In genomic region chr13:76745246-76746200, GRCh38 we compare ENCODE assay signal across 9 cellular contexts.
DNase-seq lines count a peak whose midpoint lies in the region; ATAC-seq and FAIRE-seq lines count a peak whose summit lies in the region.
"Had no signal": no experiment of that assay in that cellular context is flagged by ENCODE, and none has a peak within 500 bp of the region (broad histone marks: within the 10 kb centered on the region; RNA-seq: fewer than 3 reads in every experiment).

No MANE protein-coding gene starts in this region.

- peak; percentile 35 for DNase-seq in NAMALWA (ENCODE audit: low spot score)
- DNase-seq in mesenchymal stem cell, result peak; percentile 18
- DNase-seq in stimulated activated CD4-positive, alpha-beta T cell treated with anti-CD3 and anti-CD28 coated beads, Interleukin-1b, Interleukin-23, amount 100 ng/mL, for 48 hours, result no peak
- DNase-seq in activated naive CD4-positive, alpha-beta T cell treated with anti-CD3 and anti-CD28 coated beads, Interleukin-2, amount 10 ng/mL, durations not matched to agents 7 days and 5 days, result no peak
- no peak for DNase-seq in activated CD4-positive, alpha-beta T cell treated with anti-CD3 and anti-CD28 coated beads for 36 hours
- no peak for DNase-seq in small intestine

- ATAC-seq in GM18870 (IDR thresholded peaks at IDR 0.05; ENCODE audit: unreplicated experiment) (peak; percentile 92), HG02840 (IDR thresholded peaks at IDR 0.05; ENCODE audit: low FRiP score, unreplicated experiment) (peak; percentile 75)
- ATAC-seq in activated CD4-positive, alpha-beta T cell treated with anti-CD3 and anti-CD28 coated beads for 36 hours, result no peak

- no peak overlapping the region for H2BK12ac ChIP-seq in mesenchymal stem cell (ENCODE audit: low read length in 2 of 2)

- no peaks in the 10 kb centered on the region for H3K36me3 Mint-ChIP-seq in activated naive CD4-positive, alpha-beta T cell treated with anti-CD3 and anti-CD28 coated beads, Interleukin-2, amount 10 ng/mL, durations not matched to agents 7 days and 5 days
- H3K36me3 Mint-ChIP-seq in activated CD4-positive, alpha-beta T cell treated with anti-CD3 and anti-CD28 coated beads for 36 hours (ENCODE audit: low read depth), result no peaks in the 10 kb centered on the region

- CTCF ChIA-PET in activated naive CD4-positive, alpha-beta T cell treated with anti-CD3 and anti-CD28 coated beads, Interleukin-2, amount 10 ng/mL, durations not matched to agents 7 days and 5 days (lab: Charles Lee), result interaction anchor here (1.0 kb wide), 1 partner anchor 188 kb away, joined by 3 read pairs; no protein-coding TSS in a partner anchor
- CTCF ChIA-PET in activated CD4-positive, alpha-beta T cell treated with anti-CD3 and anti-CD28 coated beads for 36 hours (lab: Charles Lee), result no interaction called here

- no peak overlapping the region for H3K18ac ChIP-seq in mesenchymal stem cell (ENCODE audit: low read depth in 1 of 2, low read length in 2 of 2)

- no peak overlapping the region for H2BK120ac ChIP-seq in mesenchymal stem cell (ENCODE audit: low read depth, low read length)

- no peaks in the 10 kb centered on the region for H3K9me3 Mint-ChIP-seq in activated naive CD4-positive, alpha-beta T cell treated with anti-CD3 and anti-CD28 coated beads, Interleukin-2, amount 10 ng/mL, durations not matched to agents 7 days and 5 days
- peaks cover 3% of the 10 kb centered on the region for H3K9me3 Mint-ChIP-seq in activated CD4-positive, alpha-beta T cell treated with anti-CD3 and anti-CD28 coated beads for 36 hours (ENCODE audit: low read depth)

- no peak overlapping the region for H3K4ac ChIP-seq in mesenchymal stem cell (ENCODE audit: low read depth in 1 of 2, low read length in 2 of 2)

- intact Hi-C loops in activated CD4-positive, alpha-beta T cell treated with anti-CD3 and anti-CD28 coated beads for 36 hours (cut with DNase I, micrococcal nuclease), result no loop called here

- no peaks in the 10 kb centered on the region for H3K79me1 ChIP-seq in mesenchymal stem cell (replicated peaks; ENCODE audit: low read length, poor library complexity, severe bottlenecking)

- H2BK15ac ChIP-seq in mesenchymal stem cell (ENCODE audit: low read depth, poor library complexity, severe bottlenecking), result no peak overlapping the region

- H2AFZ ChIP-seq in mesenchymal stem cell (ENCODE audit: low read depth, low read length), result no peak overlapping the region

- H3K27ac Mint-ChIP-seq in activated naive CD4-positive, alpha-beta T cell treated with anti-CD3 and anti-CD28 coated beads, Interleukin-2, amount 10 ng/mL, durations not matched to agents 7 days and 5 days, result no peak overlapping the region
- H3K27ac Mint-ChIP-seq in activated CD4-positive, alpha-beta T cell treated with anti-CD3 and anti-CD28 coated beads for 36 hours, result no peak overlapping the region

- H2BK5ac ChIP-seq in mesenchymal stem cell (ENCODE audit: low read depth, low read length, poor library complexity, severe bottlenecking), result no peak overlapping the region

- no peak overlapping the region for H2AK5ac ChIP-seq in mesenchymal stem cell (ENCODE audit: low read length, severe bottlenecking)

- no peak overlapping the region for H3K4me2 ChIP-seq in mesenchymal stem cell (ENCODE audit: low read length, poor library complexity, severe bottlenecking)

- WGBS in mesenchymal stem cell, result 79% methylated on average over 2 of the region's 3 CpGs
- 37 to 54% (median 41%) methylated on average over 3 of the region's 3 CpGs for WGBS in small intestine, 3 donors

- H3K27me3 ChIP-seq in mesenchymal stem cell (ENCODE audit: control insufficient read depth in 1 of 2, insufficient read depth in 1 of 2, low read length in 2 of 2) (no peaks in the 10 kb centered on the region), small intestine (ENCODE audit: control insufficient read depth in 2 of 2, insufficient read depth in 2 of 2, low read length in 2 of 2) (no peaks in the 10 kb centered on the region)

- H3K4me1 ChIP-seq in mesenchymal stem cell (ENCODE audit: control insufficient read depth, insufficient read depth, low read depth, low read length), result no peaks in the 10 kb centered on the region
- H3K4me1 ChIP-seq in small intestine (ENCODE audit: control insufficient read depth in 2 of 2, insufficient read depth in 1 of 2, low read depth in 1 of 2, low read length in 1 of 2), result no peaks in the 10 kb centered on the region

- H3K9ac ChIP-seq in mesenchymal stem cell (ENCODE audit: low read length), result no peak overlapping the region

- no peak overlapping the region for H4K8ac ChIP-seq in mesenchymal stem cell (ENCODE audit: low read length)

- H3K23ac ChIP-seq in mesenchymal stem cell (ENCODE audit: low read length in 2 of 2), result no peak overlapping the region

- no peaks in the 10 kb centered on the region for H3K4me1 Mint-ChIP-seq in activated naive CD4-positive, alpha-beta T cell treated with anti-CD3 and anti-CD28 coated beads, Interleukin-2, amount 10 ng/mL, durations not matched to agents 7 days and 5 days
- H3K4me1 Mint-ChIP-seq in activated CD4-positive, alpha-beta T cell treated with anti-CD3 and anti-CD28 coated beads for 36 hours, result no peaks in the 10 kb centered on the region

- no peak overlapping the region for H3K14ac ChIP-seq in mesenchymal stem cell (ENCODE audit: low read length in 2 of 2)

- H3K9me3 ChIP-seq in mesenchymal stem cell (ENCODE audit: control insufficient read depth, low read length), result peaks cover 25% of the 10 kb centered on the region
- H3K9me3 ChIP-seq in small intestine (ENCODE audit: control insufficient read depth, low read depth), result no peaks in the 10 kb centered on the region

- no peaks in the 10 kb centered on the region for H3K27me3 Mint-ChIP-seq in activated naive CD4-positive, alpha-beta T cell treated with anti-CD3 and anti-CD28 coated beads, Interleukin-2, amount 10 ng/mL, durations not matched to agents 7 days and 5 days
- H3K27me3 Mint-ChIP-seq in activated CD4-positive, alpha-beta T cell treated with anti-CD3 and anti-CD28 coated beads for 36 hours, result peaks cover 2% of the 10 kb centered on the region

- H3K4me3 ChIP-seq in mesenchymal stem cell (ENCODE audit: insufficient read depth in 1 of 2, low read depth in 1 of 2, low read length in 2 of 2) (no peak overlapping the region), small intestine (ENCODE audit: low read depth in 1 of 2, low read length in 2 of 2) (no peak overlapping the region)

- POLR2A ChIA-PET in activated CD4-positive, alpha-beta T cell treated with anti-CD3 and anti-CD28 coated beads for 36 hours (lab: Charles Lee), result interaction anchor here (0.6 kb wide), 1 partner anchor 236 kb away, joined by 12 read pairs; no protein-coding TSS in a partner anchor

- no peak overlapping the region for H4K91ac ChIP-seq in mesenchymal stem cell (ENCODE audit: low read length)

- H3K27ac ChIP-seq in mesenchymal stem cell (ENCODE audit: low read length, poor library complexity, severe bottlenecking), result no peak overlapping the region
- no peak overlapping the region for H3K27ac ChIP-seq in small intestine (ENCODE audit: low read depth in 1 of 2, low read length in 1 of 2)

- H3K36me3 ChIP-seq in mesenchymal stem cell (ENCODE audit: control insufficient read depth in 1 of 2, insufficient read depth in 2 of 2, low read depth in 1 of 2, low read length in 2 of 2), result peaks cover 0 to 4% of the 10 kb centered on the region in 2 experiments
- no peaks in the 10 kb centered on the region for H3K36me3 ChIP-seq in small intestine (ENCODE audit: control insufficient read depth in 2 of 2, insufficient read depth in 2 of 2, low read length in 2 of 2)

- no peak for FAIRE-seq in small intestine (lab: Jason Lieb, UNC)
- FAIRE-seq: keratinocyte had no signal

- no peak overlapping the region for H3K4me3 Mint-ChIP-seq in activated naive CD4-positive, alpha-beta T cell treated with anti-CD3 and anti-CD28 coated beads, Interleukin-2, amount 10 ng/mL, durations not matched to agents 7 days and 5 days
- H3K4me3 Mint-ChIP-seq in activated CD4-positive, alpha-beta T cell treated with anti-CD3 and anti-CD28 coated beads for 36 hours, result no peak overlapping the region

Comparison
In these comparisons a context has a peak if more than half of its experiments do, and no peak if none do; other contexts are left out.
1. DNase-seq: peak in NAMALWA (single experiment) and mesenchymal stem cell (single experiment); none in stimulated activated CD4-positive, alpha-beta T cell treated with anti-CD3 and anti-CD28 coated beads, Interleukin-1b, Interleukin-23, amount 100 ng/mL, for 48 hours (single experiment), activated naive CD4-positive, alpha-beta T cell treated with anti-CD3 and anti-CD28 coated beads, Interleukin-2, amount 10 ng/mL, durations not matched to agents 7 days and 5 days (single experiment), activated CD4-positive, alpha-beta T cell treated with anti-CD3 and anti-CD28 coated beads for 36 hours (single experiment) and small intestine (single experiment).